8 cellular contexts compared by ENCODE assay signal in genomic region chr11:66317766-66318575, GRCh38. TPM values are rescaled to one million over a fixed set of nuclear protein-coding genes. Genes with fewer than 3 reads are reported as not detected.
DNase-seq lines count a peak whose midpoint lies in the region; ATAC-seq and TF ChIP-seq lines count a peak whose summit lies in the region.

No MANE protein-coding gene starts in this region.

- ATAC-seq in gastroesophageal sphincter: peak; percentile 48
- no peak for ATAC-seq in HG02938 (IDR thresholded peaks at IDR 0.05; ENCODE audit: unreplicated experiment)

- peaks cover 10% of the 10 kb centered on the region for H3K27me3 ChIP-seq in gastroesophageal sphincter

- H3K27ac ChIP-seq in gastroesophageal sphincter: peak overlapping the region; percentile 8 to 96 (median 92)

- no peak for TF ChIP-seq POLR2A in gastroesophageal sphincter (IDR thresholded peaks at IDR 0.05)

- H3K4me3 ChIP-seq in Jurkat, Clone E6-1 (ENCODE audit: low read length): peak overlapping the region; percentile 41
- H3K4me3 ChIP-seq in gastroesophageal sphincter: peak overlapping the region in 1 of 2 donors; percentile 55

- peaks cover 0 to 70% (median 28%) of the 10 kb centered on the region in 3 donors for H3K4me1 ChIP-seq in gastroesophageal sphincter

- no peak for TF ChIP-seq CTCF in gastroesophageal sphincter (IDR thresholded peaks at IDR 0.05)

- TF ChIP-seq EP300 in gastroesophageal sphincter (IDR thresholded peaks at IDR 0.05): no peak

- WGBS in gastroesophageal sphincter (ENCODE audit: low coverage in 1 of 2), 2 donors: 37 to 69% methylated on average over 2 to 10 of the region's 15 CpGs

- DNase-seq in AML-193 (lab: John Stamatoyannopoulos, UW): peak; percentile 79 to 87
- peak; percentile 94 for DNase-seq in Jurkat, Clone E6-1 (ENCODE audit: low read depth, low spot score)
- DNase-seq in activated T-cell treated with anti-CD3 and anti-CD28 coated beads, Interleukin-2, amount 50 U/mL, for 1 hour: peak; percentile 69
- peak; percentile 42 for DNase-seq in retina
- no peak for DNase-seq in DMS153 treated with DMSO at 0.1 percent for 48 hours (lab: John Stamatoyannopoulos, UW; ENCODE audit: unreplicated experiment)
- no peak for DNase-seq in NCI-H446 (lab: John Stamatoyannopoulos, UW)

- H3K9me3 ChIP-seq in gastroesophageal sphincter: no peaks in the 10 kb centered on the region

- no peaks in the 10 kb centered on the region for H3K36me3 ChIP-seq in gastroesophageal sphincter

RNA-seq across cellular contexts. Expression of gene CD248, which starts 1.1 kb away (rescaled TPM):
- 4.1 TPM for polyA plus RNA-seq in Jurkat, Clone E6-1 (2012; ENCODE audit: insufficient read depth, insufficient read length)
- 10 to 100 TPM; 23.1 to 68.2 (median 27.0) TPM for total RNA-seq in gastroesophageal sphincter

RNA-seq across cellular contexts. Expression of gene RIN1, which starts 18.3 kb away (rescaled TPM):
- 2.0 TPM for polyA plus RNA-seq in Jurkat, Clone E6-1 (2012; ENCODE audit: insufficient read depth, insufficient read length)
- total RNA-seq in gastroesophageal sphincter: 1 to 10 TPM; 3.8 to 9.3 (median 4.7) TPM

RNA-seq across cellular contexts. Expression of gene TMEM151A, which starts 26.3 kb away (rescaled TPM):
- 4.5 TPM for polyA plus RNA-seq in Jurkat, Clone E6-1 (2012; ENCODE audit: insufficient read depth, insufficient read length)
- total RNA-seq in gastroesophageal sphincter: under 1 TPM in 1 of 4 donors, not detected in 3; 0.66 TPM

RNA-seq across cellular contexts. Expression of gene BRMS1, which starts 26.9 kb away (rescaled TPM):
- 75.8 TPM for polyA plus RNA-seq in Jurkat, Clone E6-1 (2012; ENCODE audit: insufficient read depth, insufficient read length)
- 10 to 100 TPM; 26.6 to 44.2 (median 35.5) TPM for total RNA-seq in gastroesophageal sphincter

RNA-seq across cellular contexts. Expression of gene YIF1A, which starts 29.0 kb away (rescaled TPM):
- 107 TPM for polyA plus RNA-seq in Jurkat, Clone E6-1 (2012; ENCODE audit: insufficient read depth, insufficient read length)
- total RNA-seq in gastroesophageal sphincter: 10 to 100 TPM; 39.4 to 79.3 (median 64.5) TPM

Comparison
In these comparisons a context has a peak if more than half of its experiments do, and no peak if none do; other contexts are left out.
1. DNase-seq: peak in AML-193 (2 of 2), Jurkat, Clone E6-1 (single experiment), activated T-cell treated with anti-CD3 and anti-CD28 coated beads, Interleukin-2, amount 50 U/mL, for 1 hour (single experiment) and retina (single experiment); none in DMS153 treated with DMSO at 0.1 percent for 48 hours (single experiment) and NCI-H446 (0 of 2).